In genomic region chrY:15325207-15325606, GRCh38 we compare ENCODE assay signal across 21 cellular contexts.
DNase-seq lines count a peak whose midpoint lies in the region; ATAC-seq and TF ChIP-seq lines count a peak whose summit lies in the region.
"Had no signal": no experiment of that assay in that cellular context is flagged by ENCODE, and none has a peak within 500 bp of the region (broad histone marks: within the 10 kb centered on the region; RNA-seq: fewer than 3 reads in every experiment).

No MANE protein-coding gene starts in this region.

- no peak overlapping the region for H3K4me3 ChIP-seq in RWPE2 (ENCODE audit: severe bottlenecking)
- H3K4me3 ChIP-seq in osteoblast (ENCODE audit: insufficient read depth, low read length) = no peak overlapping the region
- no peak overlapping the region for H3K4me3 ChIP-seq in neural progenitor cell
- H3K4me3 ChIP-seq: BLaER1 treated with 17β-estradiol and CSF1 and Interleukin-3, amounts not matched to agents 10 nM and 100 nM; GM12878; GM23338; HAP-1 had no signal

- TF ChIP-seq CTCF in HFFc6 (IDR thresholded peaks at IDR 0.05) = no peak
- TF ChIP-seq CTCF in RWPE2 (IDR thresholded peaks at IDR 0.05; ENCODE audit: poor library complexity, severe bottlenecking) = no peak
- no peak for TF ChIP-seq CTCF in foreskin keratinocyte (conservative IDR thresholded peaks at IDR 0.05)
- TF ChIP-seq CTCF in osteoblast (IDR thresholded peaks at IDR 0.05; ENCODE audit: extremely low read depth, low read depth, low read length) = no peak
- TF ChIP-seq CTCF in neural progenitor cell (IDR thresholded peaks at IDR 0.05) = no peak

- H2AFZ ChIP-seq in osteoblast (ENCODE audit: low read length) (no peak overlapping the region), neural progenitor cell (replicated peaks) (no peak overlapping the region)
- H2AFZ ChIP-seq: GM23338 had no signal

- H3K79me2 ChIP-seq in osteoblast (ENCODE audit: insufficient read depth, low read length) (no peaks in the 10 kb centered on the region), neural progenitor cell (ENCODE audit: low read depth) (no peaks in the 10 kb centered on the region)

- H3K27ac ChIP-seq in RWPE2 (ENCODE audit: poor library complexity, severe bottlenecking) = peak overlapping the region; percentile 63
- peak overlapping the region; percentile 62 for H3K27ac ChIP-seq in foreskin keratinocyte
- H3K27ac ChIP-seq in osteoblast (ENCODE audit: low read depth, low read length) = no peak overlapping the region
- H3K27ac ChIP-seq in neural progenitor cell = no peak overlapping the region
- H3K27ac ChIP-seq: BLaER1 treated with 17β-estradiol and CSF1 and Interleukin-3, amounts not matched to agents 10 nM and 100 nM had no signal

- H3K27ac Mint-ChIP-seq in HFFc6 = no peak overlapping the region
- H3K27ac Mint-ChIP-seq in neural progenitor cell = no peak overlapping the region
- H3K27ac Mint-ChIP-seq: CD14-positive monocyte; CD4-positive, alpha-beta T cell; GM23338 had no signal

- H3K4me1 Mint-ChIP-seq in HFFc6 (ENCODE audit: low read depth) (no peaks in the 10 kb centered on the region), neural progenitor cell (no peaks in the 10 kb centered on the region)
- H3K4me1 Mint-ChIP-seq: CD14-positive monocyte, GM23338 had no signal

- no peaks in the 10 kb centered on the region for H3K27me3 ChIP-seq in RWPE2 (ENCODE audit: insufficient read depth, poor library complexity, severe bottlenecking)
- H3K27me3 ChIP-seq in foreskin keratinocyte = no peaks in the 10 kb centered on the region
- H3K27me3 ChIP-seq in osteoblast (ENCODE audit: insufficient read depth, low read length) = no peaks in the 10 kb centered on the region
- H3K27me3 ChIP-seq in neural progenitor cell = no peaks in the 10 kb centered on the region
- H3K27me3 ChIP-seq: BE2C; BLaER1 treated with 17β-estradiol and CSF1 and Interleukin-3, amounts not matched to agents 10 nM and 100 nM had no signal

- no peak overlapping the region for H3K4me2 ChIP-seq in osteoblast (ENCODE audit: insufficient read depth, low read length)
- no peak overlapping the region for H3K4me2 ChIP-seq in neural progenitor cell
- H3K4me2 ChIP-seq: BLaER1 treated with 17β-estradiol and CSF1 and Interleukin-3, amounts not matched to agents 10 nM and 100 nM; GM23338 had no signal

- H3F3A ChIP-seq in neural progenitor cell (ENCODE audit: low read depth) = no peaks in the 10 kb centered on the region

- H3K36me3 ChIP-seq in RWPE2 (ENCODE audit: low read depth) = no peaks in the 10 kb centered on the region
- no peaks in the 10 kb centered on the region for H3K36me3 ChIP-seq in osteoblast (ENCODE audit: insufficient read depth, low read length)
- H3K36me3 ChIP-seq in neural progenitor cell = no peaks in the 10 kb centered on the region
- H3K36me3 ChIP-seq: BE2C; BLaER1 treated with 17β-estradiol and CSF1 and Interleukin-3, amounts not matched to agents 10 nM and 100 nM; HAP-1 had no signal

- H3K4me1 ChIP-seq in RWPE2 (ENCODE audit: insufficient read depth, poor library complexity, severe bottlenecking) (peaks cover 6% of the 10 kb centered on the region), foreskin keratinocyte (peaks cover 4% of the 10 kb centered on the region), osteoblast (ENCODE audit: insufficient read depth, low read length) (no peaks in the 10 kb centered on the region), neural progenitor cell (no peaks in the 10 kb centered on the region)
- H3K4me1 ChIP-seq: BE2C; BLaER1 treated with 17β-estradiol and CSF1 and Interleukin-3, amounts not matched to agents 10 nM and 100 nM; HAP-1 had no signal

- no peaks in the 10 kb centered on the region for H3K9me3 ChIP-seq in RWPE2 (ENCODE audit: severe bottlenecking)
- H3K9me3 ChIP-seq in osteoblast (ENCODE audit: low read depth, low read length) = no peaks in the 10 kb centered on the region
- H3K9me3 ChIP-seq in neural progenitor cell (ENCODE audit: low read depth) = no peaks in the 10 kb centered on the region
- H3K9me3 ChIP-seq: BE2C; BLaER1 treated with 17β-estradiol and CSF1 and Interleukin-3, amounts not matched to agents 10 nM and 100 nM; HAP-1 had no signal

- peak; percentile 56 for DNase-seq in EH (ENCODE audit: low read depth)
- DNase-seq in HFFc6 = peak; percentile 0
- DNase-seq in RWPE2 (ENCODE audit: low spot score) = no peak
- DNase-seq in foreskin keratinocyte = peak; percentile 49 to 71
- no peak for DNase-seq in retina
- DNase-seq in osteoblast (ENCODE audit: insufficient read length, low spot score, missing footprints) = no peak
- no peak for DNase-seq in stimulated activated CD4-positive, alpha-beta T cell treated with anti-CD3 and anti-CD28 coated beads, Interleukin-2, amount 100 ng/mL, for 48 hours
- no peak for DNase-seq in neural progenitor cell (ENCODE audit: low spot score)
- DNase-seq: AML-193; BE2C; Calu3; CD4-positive, alpha-beta T cell; COR-L47; DMS53; DMS79 treated with DMSO at 0.1 percent for 48 hours; GDM1 had no signal

- no peaks in the 10 kb centered on the region for H3K36me3 Mint-ChIP-seq in HFFc6 (ENCODE audit: low read depth)
- H3K36me3 Mint-ChIP-seq in neural progenitor cell = no peaks in the 10 kb centered on the region
- H3K36me3 Mint-ChIP-seq: CD14-positive monocyte had no signal

- H4K20me1 ChIP-seq in osteoblast (ENCODE audit: insufficient read depth, low read length) = no peaks in the 10 kb centered on the region
- no peaks in the 10 kb centered on the region for H4K20me1 ChIP-seq in neural progenitor cell (ENCODE audit: low read depth)
- H4K20me1 ChIP-seq: BLaER1 treated with 17β-estradiol and CSF1 and Interleukin-3, amounts not matched to agents 10 nM and 100 nM had no signal

- no peak overlapping the region for H3K4me3 Mint-ChIP-seq in HFFc6
- no peak overlapping the region for H3K4me3 Mint-ChIP-seq in neural progenitor cell
- H3K4me3 Mint-ChIP-seq: CD14-positive monocyte; CD4-positive, alpha-beta T cell; GM23338 had no signal

- H3K27me3 Mint-ChIP-seq in HFFc6 (ENCODE audit: insufficient read depth) = no peaks in the 10 kb centered on the region
- no peaks in the 10 kb centered on the region for H3K27me3 Mint-ChIP-seq in neural progenitor cell (ENCODE audit: insufficient read depth, low read depth)
- H3K27me3 Mint-ChIP-seq: CD4-positive, alpha-beta T cell had no signal

- H3K9me3 Mint-ChIP-seq in HFFc6 = no peaks in the 10 kb centered on the region
- H3K9me3 Mint-ChIP-seq in neural progenitor cell = no peaks in the 10 kb centered on the region
- H3K9me3 Mint-ChIP-seq: CD4-positive, alpha-beta T cell had no signal

- H3K9ac ChIP-seq in neural progenitor cell = no peak overlapping the region
- H3K9ac ChIP-seq: BLaER1 treated with 17β-estradiol and CSF1 and Interleukin-3, amounts not matched to agents 10 nM and 100 nM had no signal

- peak; percentile 44 for ATAC-seq in RWPE2 (ENCODE audit: low read depth)
- ATAC-seq in foreskin keratinocyte = no peak
- ATAC-seq: GM12878, GM23338 had no signal

Comparison
In these comparisons a context has a peak if more than half of its experiments do, and no peak if none do; other contexts are left out.
1. DNase-seq: peak in EH (single experiment), HFFc6 (single experiment) and foreskin keratinocyte (2 of 2); none in RWPE2 (single experiment), retina (single experiment), osteoblast (single experiment), stimulated activated CD4-positive, alpha-beta T cell treated with anti-CD3 and anti-CD28 coated beads, Interleukin-2, amount 100 ng/mL, for 48 hours (0 of 2) and neural progenitor cell (single experiment).
2. H3K27ac ChIP-seq: peak in RWPE2 (single experiment) and foreskin keratinocyte (single experiment); none in osteoblast (single experiment) and neural progenitor cell (single experiment).